In the genomic region with DNA sequence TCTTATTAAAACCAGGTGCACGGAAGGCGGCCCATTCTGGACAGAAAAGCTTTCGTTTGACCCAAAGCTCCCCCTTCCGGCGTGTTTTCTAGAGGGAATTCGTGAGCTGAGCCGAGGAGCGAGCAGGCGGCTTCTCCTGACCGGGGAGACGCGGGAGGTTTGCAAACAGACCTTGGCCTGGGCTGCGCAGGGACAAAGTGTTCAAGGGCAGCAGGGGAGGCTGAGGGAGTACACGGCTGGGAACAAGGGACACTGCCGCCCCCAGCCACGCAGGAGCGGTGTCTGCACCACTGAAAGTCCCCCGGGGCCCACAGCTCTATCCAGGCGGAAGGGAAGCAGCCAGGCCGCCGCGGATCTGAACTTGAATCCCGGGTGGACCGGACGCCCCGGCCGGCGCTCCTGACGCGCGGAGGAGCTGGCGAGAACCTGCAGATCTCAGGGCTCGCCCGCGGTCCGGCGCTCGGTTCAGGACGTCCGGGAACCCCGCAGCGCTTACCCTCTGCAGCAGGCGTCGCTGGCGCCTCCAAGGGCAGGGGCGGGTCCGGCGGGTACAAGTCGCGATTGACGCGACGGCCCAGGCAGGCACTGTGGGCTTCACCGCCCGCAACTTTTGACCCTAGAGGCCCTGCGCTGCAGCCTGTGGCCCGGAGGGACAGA, we compare ENCODE assay signal across 1 cellular context.
TF ChIP-seq lines count a peak whose summit lies in the region.

No MANE protein-coding gene starts in this region.

TF ChIP-seq in WTC11, 78 proteins besides CTCF, POLR2A, EP300 and RAD21 (continued from another document):
- TF ChIP-seq RORB (CRISPR knock-in tag; IDR thresholded peaks at IDR 0.05) = no peak
- TF ChIP-seq, protein P1, sequence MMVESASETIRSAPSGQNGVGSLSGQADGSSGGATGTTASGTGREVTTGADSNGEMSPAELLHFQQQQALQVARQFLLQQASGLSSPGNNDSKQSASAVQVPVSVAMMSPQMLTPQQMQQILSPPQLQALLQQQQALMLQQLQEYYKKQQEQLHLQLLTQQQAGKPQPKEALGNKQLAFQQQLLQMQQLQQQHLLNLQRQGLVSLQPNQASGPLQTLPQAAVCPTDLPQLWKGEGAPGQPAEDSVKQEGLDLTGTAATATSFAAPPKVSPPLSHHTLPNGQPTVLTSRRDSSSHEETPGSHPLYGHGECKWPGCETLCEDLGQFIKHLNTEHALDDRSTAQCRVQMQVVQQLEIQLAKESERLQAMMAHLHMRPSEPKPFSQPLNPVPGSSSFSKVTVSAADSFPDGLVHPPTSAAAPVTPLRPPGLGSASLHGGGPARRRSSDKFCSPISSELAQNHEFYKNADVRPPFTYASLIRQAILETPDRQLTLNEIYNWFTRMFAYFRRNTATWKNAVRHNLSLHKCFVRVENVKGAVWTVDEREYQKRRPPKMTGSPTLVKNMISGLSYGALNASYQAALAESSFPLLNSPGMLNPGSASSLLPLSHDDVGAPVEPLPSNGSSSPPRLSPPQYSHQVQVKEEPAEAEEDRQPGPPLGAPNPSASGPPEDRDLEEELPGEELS (CRISPR knock-in tag; IDR thresholded peaks at IDR 0.05) = no peak
- TF ChIP-seq, protein P2, sequence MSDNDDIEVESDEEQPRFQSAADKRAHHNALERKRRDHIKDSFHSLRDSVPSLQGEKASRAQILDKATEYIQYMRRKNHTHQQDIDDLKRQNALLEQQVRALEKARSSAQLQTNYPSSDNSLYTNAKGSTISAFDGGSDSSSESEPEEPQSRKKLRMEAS (CRISPR knock-in tag; IDR thresholded peaks at IDR 0.05) = peak; percentile 78
- TF ChIP-seq, protein P3, sequence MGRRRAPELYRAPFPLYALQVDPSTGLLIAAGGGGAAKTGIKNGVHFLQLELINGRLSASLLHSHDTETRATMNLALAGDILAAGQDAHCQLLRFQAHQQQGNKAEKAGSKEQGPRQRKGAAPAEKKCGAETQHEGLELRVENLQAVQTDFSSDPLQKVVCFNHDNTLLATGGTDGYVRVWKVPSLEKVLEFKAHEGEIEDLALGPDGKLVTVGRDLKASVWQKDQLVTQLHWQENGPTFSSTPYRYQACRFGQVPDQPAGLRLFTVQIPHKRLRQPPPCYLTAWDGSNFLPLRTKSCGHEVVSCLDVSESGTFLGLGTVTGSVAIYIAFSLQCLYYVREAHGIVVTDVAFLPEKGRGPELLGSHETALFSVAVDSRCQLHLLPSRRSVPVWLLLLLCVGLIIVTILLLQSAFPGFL (CRISPR knock-in tag; IDR thresholded peaks at IDR 0.05; ENCODE audit: borderline replicate concordance) = no peak
TF ChIP-seq in WTC11: peak in this region for 5.
